ENCODE assay signal across 18 cellular contexts in the genomic region with DNA sequence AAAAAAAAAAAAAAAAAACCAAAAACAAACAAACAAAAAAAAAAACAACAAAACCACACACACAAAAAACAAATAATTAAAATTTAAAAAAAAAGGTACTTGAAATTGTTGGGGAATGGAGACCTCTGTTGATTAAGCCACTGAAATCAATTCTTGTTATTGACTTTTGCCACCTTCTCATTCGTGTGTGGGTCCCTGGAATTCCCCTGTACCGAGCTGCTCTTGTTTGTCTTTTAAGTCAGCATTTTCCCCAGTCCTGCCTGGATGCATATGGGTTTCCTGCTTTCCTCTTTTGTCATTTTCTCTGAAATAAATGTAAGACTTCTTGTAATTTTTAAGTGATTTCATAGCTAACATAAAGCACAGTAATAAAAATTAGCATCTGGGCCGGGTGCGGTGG. TPM values are rescaled to one million over a fixed set of nuclear protein-coding genes. Genes with fewer than 3 reads are reported as not detected.
A peak's percentile ranks its signal among the peaks of the same experiment; 100 is the strongest.
DNase-seq lines count a peak whose midpoint lies in the region; FAIRE-seq and TF ChIP-seq lines count a peak whose summit lies in the region.
"Had no signal": no experiment of that assay in that cellular context is flagged by ENCODE, and none has a peak within 500 bp of the region (broad histone marks: within the 10 kb centered on the region; RNA-seq: fewer than 3 reads in every experiment).

No MANE protein-coding gene starts in this region.

- H3K9me3 ChIP-seq in endothelial cell of umbilical vein (replicated peaks; ENCODE audit: control insufficient read depth, insufficient read depth, low read length) (no peaks in the 10 kb centered on the region), small intestine (ENCODE audit: control insufficient read depth, low read depth) (no peaks in the 10 kb centered on the region), BE2C (no peaks in the 10 kb centered on the region)
- H3K9me3 ChIP-seq: ovary, uterus had no signal

- peak overlapping the region; percentile 9 for H3K27ac ChIP-seq in endothelial cell of umbilical vein (ENCODE audit: insufficient read depth, low read depth, low read length)
- H3K27ac ChIP-seq in small intestine (ENCODE audit: low read depth in 1 of 2, low read length in 1 of 2), result no peak overlapping the region
- H3K27ac ChIP-seq: coronary artery, ovary, uterus had no signal

- H4K20me1 ChIP-seq in endothelial cell of umbilical vein (replicated peaks; ENCODE audit: control insufficient read depth, extremely low read depth, insufficient read depth, low read length), result peaks cover 10% of the 10 kb centered on the region

- H3K4me3 Mint-ChIP-seq in T-helper 1 cell treated with Interleukin-12 subunit alpha and Interleukin-12 subunit beta and Interleukin-4 antibody, amounts not matched to agents 30 μg/mL and 1 μg/mL, for 36 hours, result no peak overlapping the region

- DNase-seq in stimulated activated CD4-positive, alpha-beta T cell treated with anti-CD3 and anti-CD28 coated beads, Interleukin-15, amount 100 ng/mL, for 24 hours, result peak; percentile 19
- no peak for DNase-seq in stimulated activated CD4-positive, alpha-beta T cell treated with anti-CD3 and anti-CD28 coated beads, Interleukin-12 subunit alpha, Interleukin-12 subunit beta, amount 100 ng/mL, for 4 hours
- peak; percentile 48 for DNase-seq in endothelial cell of umbilical vein (ENCODE audit: low read depth, low spot score)
- no peak for DNase-seq in activated effector memory CD4-positive, alpha-beta T cell treated with Interleukin-2 at 50 U/mL for 16 hours
- DNase-seq in small intestine, result no peak
- DNase-seq in putamen (ENCODE audit: low spot score), result no peak
- DNase-seq in BE2C, result no peak
- DNase-seq: activated CD4-positive, alpha-beta T cell treated with anti-CD3 and anti-CD28 coated beads for 48 hours; DND-41; mesendoderm; NCI-H446; OCI-M1; ovary; stimulated activated CD8-positive, alpha-beta memory T cell treated with anti-CD3 and anti-CD28 coated beads, Interleukin-4, amount 100 ng/mL, for 48 hours; uterus had no signal

- H3K36me3 ChIP-seq in endothelial cell of umbilical vein (ENCODE audit: control insufficient read depth in 2 of 2, extremely low read depth in 1 of 2, insufficient read depth in 2 of 2, low read length in 2 of 2) (peaks cover 9 to 11% of the 10 kb centered on the region in 2 experiments), small intestine (ENCODE audit: control insufficient read depth in 2 of 2, insufficient read depth in 2 of 2, low read length in 2 of 2) (peaks cover 5 to 8% of the 10 kb centered on the region in 2 donors), BE2C (peaks cover 17% of the 10 kb centered on the region)
- H3K36me3 ChIP-seq: ovary, uterus had no signal

- peak overlapping the region; percentile 62 for H3K27ac Mint-ChIP-seq in T-helper 1 cell treated with Interleukin-12 subunit alpha and Interleukin-12 subunit beta and Interleukin-4 antibody, amounts not matched to agents 30 μg/mL and 1 μg/mL, for 36 hours

- H3K4me1 Mint-ChIP-seq in T-helper 1 cell treated with Interleukin-12 subunit alpha and Interleukin-12 subunit beta and Interleukin-4 antibody, amounts not matched to agents 30 μg/mL and 1 μg/mL, for 36 hours (ENCODE audit: low read depth), result peaks cover 36% of the 10 kb centered on the region

- H3K27me3 Mint-ChIP-seq in T-helper 1 cell treated with Interleukin-12 subunit alpha and Interleukin-12 subunit beta and Interleukin-4 antibody, amounts not matched to agents 30 μg/mL and 1 μg/mL, for 36 hours (ENCODE audit: low read depth), result no peaks in the 10 kb centered on the region

- intact Hi-C loops in endothelial cell of umbilical vein (cut with micrococcal nuclease), result no loop called here

- H3K4me1 ChIP-seq in endothelial cell of umbilical vein (ENCODE audit: control insufficient read depth, extremely low read depth, insufficient read depth, low read length) (peaks cover 3% of the 10 kb centered on the region), small intestine (ENCODE audit: control insufficient read depth in 2 of 2, insufficient read depth in 1 of 2, low read depth in 1 of 2, low read length in 1 of 2) (no peaks in the 10 kb centered on the region), BE2C (no peaks in the 10 kb centered on the region)
- H3K4me1 ChIP-seq: uterus had no signal

- no peaks in the 10 kb centered on the region for H3K9me1 ChIP-seq in endothelial cell of umbilical vein (replicated peaks; ENCODE audit: control insufficient read depth, extremely low read depth, insufficient read depth, low read length)

- no peak overlapping the region for H3K9ac ChIP-seq in endothelial cell of umbilical vein (replicated peaks; ENCODE audit: extremely low read depth, insufficient read depth, low read length)

- TF ChIP-seq CTCF in endothelial cell of umbilical vein (IDR thresholded peaks at IDR 0.05; ENCODE audit: extremely low read depth in 1 of 2, insufficient read depth in 1 of 2, low read depth in 1 of 2, low read length in 2 of 2) (no peak), BE2C (IDR thresholded peaks at IDR 0.05; ENCODE audit: low read depth, low read length) (no peak)

- no peak overlapping the region for H3K4me2 ChIP-seq in endothelial cell of umbilical vein (ENCODE audit: insufficient read depth, low read length)

- H3K4me3 ChIP-seq in endothelial cell of umbilical vein (replicated peaks in 1 of 3; ENCODE audit: insufficient read depth in 1 of 3, low read depth in 1 of 3, low read length in 3 of 3), result no peak overlapping the region
- no peak overlapping the region for H3K4me3 ChIP-seq in small intestine (ENCODE audit: low read depth in 1 of 2, low read length in 2 of 2)
- no peak overlapping the region for H3K4me3 ChIP-seq in BE2C (ENCODE audit: low read depth, low read length)
- H3K4me3 ChIP-seq: coronary artery, ovary, uterus had no signal

- no peak for FAIRE-seq in endothelial cell of umbilical vein (lab: Jason Lieb, UNC)
- no peak for FAIRE-seq in small intestine (lab: Jason Lieb, UNC)
- FAIRE-seq: HTR-8/SVneo had no signal

- H3K79me2 ChIP-seq in endothelial cell of umbilical vein (ENCODE audit: control insufficient read depth, insufficient read depth, low read length), result peaks cover 77% of the 10 kb centered on the region

- no peak for TF ChIP-seq POLR2A in endothelial cell of umbilical vein (IDR thresholded peaks at IDR 0.05; ENCODE audit: low read depth, low read length)

- peaks cover 18% of the 10 kb centered on the region for H3K36me3 Mint-ChIP-seq in T-helper 1 cell treated with Interleukin-12 subunit alpha and Interleukin-12 subunit beta and Interleukin-4 antibody, amounts not matched to agents 30 μg/mL and 1 μg/mL, for 36 hours (ENCODE audit: low read depth)

- CTCF ChIA-PET in endothelial cell of umbilical vein (lab: Charles Lee), result interaction anchor here (0.9 to 1.8 kb wide), 12 partner anchors 9 to 381 kb away, joined by 4 to 22 read pairs (median 6); a partner anchor contains a TSS

- H2AFZ ChIP-seq in endothelial cell of umbilical vein (ENCODE audit: low read depth, low read length), result no peak overlapping the region

- WGBS in small intestine, 3 donors, result 57 to 60% (median 58%) methylated on average over 4 of the region's 4 CpGs

- H3K27me3 ChIP-seq in endothelial cell of umbilical vein (ENCODE audit: control insufficient read depth in 2 of 2, insufficient read depth in 2 of 2, low read length in 2 of 2) (no peaks in the 10 kb centered on the region), small intestine (ENCODE audit: control insufficient read depth in 2 of 2, insufficient read depth in 2 of 2, low read length in 2 of 2) (no peaks in the 10 kb centered on the region), BE2C (no peaks in the 10 kb centered on the region)
- H3K27me3 ChIP-seq: ovary, uterus had no signal

- H3K9me3 Mint-ChIP-seq in T-helper 1 cell treated with Interleukin-12 subunit alpha and Interleukin-12 subunit beta and Interleukin-4 antibody, amounts not matched to agents 30 μg/mL and 1 μg/mL, for 36 hours, result no peaks in the 10 kb centered on the region

- no TSS peak for BruUV-seq in endothelial cell of umbilical vein (replicated peaks; lab: Mats Ljungman, UMichigan)

- POLR2A ChIA-PET in endothelial cell of umbilical vein (lab: Charles Lee), result interaction anchor here (1.1 kb wide), 1 partner anchor 12 kb away, joined by 3 read pairs; no protein-coding TSS in a partner anchor

- dilution Hi-C loops in endothelial cell of umbilical vein (cut with MboI; ENCODE audit: extremely low pct_ligation_motif_present, low sequenced_read_pairs), result no loop called here

TF ChIP-seq in endothelial cell of umbilical vein, 7 proteins besides CTCF, POLR2A, EP300 and RAD21:
- TF ChIP-seq FOS (IDR thresholded peaks at IDR 0.05; ENCODE audit: borderline replicate concordance, insufficient read depth, low read length), result no peak
- no peak for TF ChIP-seq POLR2AphosphoS5 (IDR thresholded peaks at IDR 0.05; ENCODE audit: insufficient read depth, low read depth, low read length)
- no peak for TF ChIP-seq GATA2 (IDR thresholded peaks at IDR 0.05; ENCODE audit: insufficient read depth, insufficient read length, low read depth, low read length)
- no peak for TF ChIP-seq EZH2 (IDR thresholded peaks at IDR 0.05; ENCODE audit: borderline replicate concordance, low read depth, low read length, severe bottlenecking)
- TF ChIP-seq JUN (IDR thresholded peaks at IDR 0.05; ENCODE audit: borderline replicate concordance, insufficient read depth, insufficient read length, low read depth), result no peak
- no peak for TF ChIP-seq MYC (IDR thresholded peaks at IDR 0.05; ENCODE audit: low read depth, low read length)
- TF ChIP-seq, protein P1, sequence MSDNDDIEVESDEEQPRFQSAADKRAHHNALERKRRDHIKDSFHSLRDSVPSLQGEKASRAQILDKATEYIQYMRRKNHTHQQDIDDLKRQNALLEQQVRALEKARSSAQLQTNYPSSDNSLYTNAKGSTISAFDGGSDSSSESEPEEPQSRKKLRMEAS (IDR thresholded peaks at IDR 0.05; ENCODE audit: insufficient read depth, insufficient read length), result no peak
TF ChIP-seq in endothelial cell of umbilical vein: peak in this region for 0.

RNA-seq across cellular contexts. Expression of a gene that starts 45.5 kb away (rescaled TPM):
- 48.2 and 57.4 TPM in 2 replicates for total RNA-seq in endothelial cell of umbilical vein
- 8.7 and 11.7 TPM in 2 replicates for polyA plus RNA-seq in endothelial cell of umbilical vein
- 23.1 and 24.7 TPM in 2 replicates for polyA plus RNA-seq in endothelial cell of umbilical vein (2011; cell fraction: cytosol; rRNA removed)
- 46.3 and 68.2 TPM in 2 replicates for polyA plus RNA-seq in endothelial cell of umbilical vein (2011; cell fraction: nucleus; rRNA removed)
- 33.7 and 39.6 TPM in 2 replicates for polyA plus RNA-seq in endothelial cell of umbilical vein (2012)
- polyA minus RNA-seq in endothelial cell of umbilical vein, result 14.3 and 17.8 TPM in 2 replicates
- polyA minus RNA-seq in endothelial cell of umbilical vein (2011; cell fraction: cytosol; rRNA and poly(A)+ RNA removed), result 18.6 TPM
- polyA minus RNA-seq in endothelial cell of umbilical vein (2011; cell fraction: nucleus; rRNA and poly(A)+ RNA removed), result 31.6 and 45.9 TPM in 2 replicates
- 10 to 100 TPM; 41.4 to 47.4 (median 43.0) TPM for polyA plus RNA-seq in small intestine
- 63.9 TPM for polyA plus RNA-seq in BE2C (2012; ENCODE audit: insufficient read depth, insufficient read length, low read depth)

Comparison
In these comparisons a context has a peak if more than half of its experiments do, and no peak if none do; other contexts are left out.
1. DNase-seq: peak in stimulated activated CD4-positive, alpha-beta T cell treated with anti-CD3 and anti-CD28 coated beads, Interleukin-15, amount 100 ng/mL, for 24 hours (single experiment) and endothelial cell of umbilical vein (single experiment); none in stimulated activated CD4-positive, alpha-beta T cell treated with anti-CD3 and anti-CD28 coated beads, Interleukin-12 subunit alpha, Interleukin-12 subunit beta, amount 100 ng/mL, for 4 hours (single experiment), activated effector memory CD4-positive, alpha-beta T cell treated with Interleukin-2 at 50 U/mL for 16 hours (single experiment), small intestine (single experiment), putamen (single experiment) and BE2C (single experiment).